In genomic region chr3:69370156-69370944, GRCh38 we compare ENCODE assay signal across 9 cellular contexts. TPM values are rescaled to one million over a fixed set of nuclear protein-coding genes. Genes with fewer than 3 reads are reported as not detected.
DNase-seq lines count a peak whose midpoint lies in the region; ATAC-seq and TF ChIP-seq lines count a peak whose summit lies in the region.
"Had no signal": no experiment of that assay in that cellular context is flagged by ENCODE, and none has a peak within 500 bp of the region (broad histone marks: within the 10 kb centered on the region; RNA-seq: fewer than 3 reads in every experiment).

No MANE protein-coding gene starts in this region.

- H3K4me1 Mint-ChIP-seq in activated naive CD4-positive, alpha-beta T cell treated with anti-CD3 and anti-CD28 coated beads, Interleukin-2, amount 10 ng/mL, durations not matched to agents 7 days and 5 days = peaks cover 33% of the 10 kb centered on the region
- H3K4me1 Mint-ChIP-seq in neural progenitor cell = no peaks in the 10 kb centered on the region

- H3K27ac ChIP-seq in caudate nucleus (ENCODE audit: low read depth, low read length) (peak overlapping the region; percentile 82), upper lobe of right lung (peak overlapping the region; percentile 76), neural progenitor cell (no peak overlapping the region)

- H3F3A ChIP-seq in neural progenitor cell (ENCODE audit: low read depth) = no peaks in the 10 kb centered on the region

- H3K4me3 ChIP-seq in upper lobe of right lung (peak overlapping the region; percentile 23), neural progenitor cell (no peak overlapping the region), HAP-1 (no peak overlapping the region)

- H3K36me3 ChIP-seq in upper lobe of right lung (no peaks in the 10 kb centered on the region), neural progenitor cell (no peaks in the 10 kb centered on the region), HAP-1 (replicated peaks) (no peaks in the 10 kb centered on the region)

- no peak overlapping the region for H2AFZ ChIP-seq in neural progenitor cell (replicated peaks)

- H3K27me3 ChIP-seq in upper lobe of right lung = no peaks in the 10 kb centered on the region
- no peaks in the 10 kb centered on the region for H3K27me3 ChIP-seq in neural progenitor cell
- no peaks in the 10 kb centered on the region for H3K27me3 ChIP-seq in HAP-1 (ENCODE audit: low read depth)

- in situ Hi-C loops in HAP-1 (cut with MboI; ENCODE audit: low sequenced_read_pairs) = no loop called here

- H3K27me3 Mint-ChIP-seq in activated naive CD4-positive, alpha-beta T cell treated with anti-CD3 and anti-CD28 coated beads, Interleukin-2, amount 10 ng/mL, durations not matched to agents 7 days and 5 days = peaks cover 19% of the 10 kb centered on the region
- peaks cover 6% of the 10 kb centered on the region for H3K27me3 Mint-ChIP-seq in neural progenitor cell (ENCODE audit: insufficient read depth, low read depth)

- peak; percentile 41 for DNase-seq in activated naive CD4-positive, alpha-beta T cell treated with anti-CD3 and anti-CD28 coated beads, Interleukin-2, amount 10 ng/mL, durations not matched to agents 7 days and 5 days
- DNase-seq in activated naive CD4-positive, alpha-beta T cell treated with Interleukin-2 at 50 U/mL for 16 hours = no peak
- DNase-seq in caudate nucleus (lab: John Stamatoyannopoulos, UW) (peak in 45 of 61 donors; percentile 8 to 73 (median 33)), midbrain (lab: John Stamatoyannopoulos, UW) (peak; percentile 50), upper lobe of right lung (peak; percentile 87), NCI-H2171 (lab: John Stamatoyannopoulos, UW) (no peak), neural progenitor cell (ENCODE audit: low spot score) (no peak), HAP-1 (ENCODE audit: low spot score in 2 of 2) (no peak)
- DNase-seq: COR-L47 had no signal

- H3K9me3 ChIP-seq in upper lobe of right lung (no peaks in the 10 kb centered on the region), neural progenitor cell (ENCODE audit: low read depth) (no peaks in the 10 kb centered on the region), HAP-1 (no peaks in the 10 kb centered on the region)

- H3K27ac Mint-ChIP-seq in activated naive CD4-positive, alpha-beta T cell treated with anti-CD3 and anti-CD28 coated beads, Interleukin-2, amount 10 ng/mL, durations not matched to agents 7 days and 5 days = no peak overlapping the region
- H3K27ac Mint-ChIP-seq in neural progenitor cell = no peak overlapping the region

- no peak overlapping the region for H3K4me2 ChIP-seq in neural progenitor cell

- H3K9ac ChIP-seq in neural progenitor cell = no peak overlapping the region

- intact Hi-C loops in upper lobe of right lung (cut with DNase I) = no loop called here

- H3K4me1 ChIP-seq in upper lobe of right lung (peaks cover 41% of the 10 kb centered on the region), neural progenitor cell (no peaks in the 10 kb centered on the region), HAP-1 (no peaks in the 10 kb centered on the region)

- H3K4me3 Mint-ChIP-seq in activated naive CD4-positive, alpha-beta T cell treated with anti-CD3 and anti-CD28 coated beads, Interleukin-2, amount 10 ng/mL, durations not matched to agents 7 days and 5 days = no peak overlapping the region
- no peak overlapping the region for H3K4me3 Mint-ChIP-seq in neural progenitor cell

- H3K79me2 ChIP-seq in neural progenitor cell (ENCODE audit: low read depth) = no peaks in the 10 kb centered on the region

- ATAC-seq in upper lobe of right lung = peak; percentile 92

- TF ChIP-seq CTCF in upper lobe of right lung (IDR thresholded peaks at IDR 0.05) (no peak), neural progenitor cell (IDR thresholded peaks at IDR 0.05) (no peak)

- no peaks in the 10 kb centered on the region for H4K20me1 ChIP-seq in neural progenitor cell (ENCODE audit: low read depth)

- CTCF ChIA-PET in activated naive CD4-positive, alpha-beta T cell treated with anti-CD3 and anti-CD28 coated beads, Interleukin-2, amount 10 ng/mL, durations not matched to agents 7 days and 5 days (lab: Charles Lee) = interaction anchor here (1.4 kb wide), 1 partner anchor 40 kb away, joined by 4 read pairs; no protein-coding TSS in a partner anchor

- no peaks in the 10 kb centered on the region for H3K9me3 Mint-ChIP-seq in activated naive CD4-positive, alpha-beta T cell treated with anti-CD3 and anti-CD28 coated beads, Interleukin-2, amount 10 ng/mL, durations not matched to agents 7 days and 5 days
- H3K9me3 Mint-ChIP-seq in neural progenitor cell = no peaks in the 10 kb centered on the region

- no peaks in the 10 kb centered on the region for H3K36me3 Mint-ChIP-seq in activated naive CD4-positive, alpha-beta T cell treated with anti-CD3 and anti-CD28 coated beads, Interleukin-2, amount 10 ng/mL, durations not matched to agents 7 days and 5 days
- H3K36me3 Mint-ChIP-seq in neural progenitor cell = no peaks in the 10 kb centered on the region

RNA-seq across cellular contexts. Expression of gene FRMD4B, which starts 15.5 kb away (rescaled TPM):
- 60.7 TPM for total RNA-seq in upper lobe of right lung
- total RNA-seq in neural progenitor cell (ENCODE audit: low replicate concordance) = 13.0 and 17.3 TPM in 2 replicates

Comparison
In these comparisons a context has a peak if more than half of its experiments do, and no peak if none do; other contexts are left out.
1. DNase-seq: peak in activated naive CD4-positive, alpha-beta T cell treated with anti-CD3 and anti-CD28 coated beads, Interleukin-2, amount 10 ng/mL, durations not matched to agents 7 days and 5 days (single experiment), caudate nucleus (45 of 61), midbrain (single experiment) and upper lobe of right lung (single experiment); none in activated naive CD4-positive, alpha-beta T cell treated with Interleukin-2 at 50 U/mL for 16 hours (single experiment), NCI-H2171 (single experiment), neural progenitor cell (single experiment) and HAP-1 (0 of 2).